Comparison of ENCODE assay signal across 19 cellular contexts in genomic region chr7:37363536-37364172, GRCh38.
DNase-seq lines count a peak whose midpoint lies in the region; ATAC-seq and TF ChIP-seq lines count a peak whose summit lies in the region.
"Had no signal": no experiment of that assay in that cellular context is flagged by ENCODE, and none has a peak within 500 bp of the region (broad histone marks: within the 10 kb centered on the region; RNA-seq: fewer than 3 reads in every experiment).

No MANE protein-coding gene starts in this region.

- DNase-seq in activated naive CD4-positive, alpha-beta T cell treated with anti-CD3 and anti-CD28 coated beads, Interleukin-2, amount 50 U/mL, for 16 hours = no peak
- DNase-seq in activated B cell treated with CpG ODN at 0.5 μM for 24 hours (no peak), NCI-H2171 (lab: John Stamatoyannopoulos, UW) (no peak), glutamatergic neuron (no peak), NOMO-1 treated with DMSO at 0.1 percent for 48 hours (lab: John Stamatoyannopoulos, UW; ENCODE audit: unreplicated experiment) (no peak)
- no peak for DNase-seq in central memory CD8-positive, alpha-beta T cell (ENCODE audit: low spot score in 2 of 2)
- DNase-seq: activated CD4-positive, alpha-beta T cell treated with anti-CD3 and anti-CD28 coated beads, Interleukin-2, amount 50 U/mL, for 1 hour; amygdala; DMS79; esophagus squamous epithelium; Karpas-422; left lung; mucosa of descending colon; NCI-H1092; NCI-H2029; retina had no signal

- peaks cover 16% of the 10 kb centered on the region for H3K36me3 Mint-ChIP-seq in activated naive CD4-positive, alpha-beta T cell treated with anti-CD3 and anti-CD28 coated beads, Interleukin-2, amount 50 U/mL, for 24 hours
- H3K36me3 Mint-ChIP-seq in activated B cell treated with CpG ODN at 0.5 μM for 24 hours (ENCODE audit: low read depth) (no peaks in the 10 kb centered on the region), glutamatergic neuron (ENCODE audit: unreplicated experiment) (no peaks in the 10 kb centered on the region)
- no peaks in the 10 kb centered on the region for H3K36me3 Mint-ChIP-seq in central memory CD8-positive, alpha-beta T cell (ENCODE audit: insufficient read depth)
- peaks cover 6% of the 10 kb centered on the region for H3K36me3 Mint-ChIP-seq in stimulated activated naive CD8-positive, alpha-beta T cell treated with anti-CD3 and anti-CD28 coated beads, Interleukin-15, Interleukin-2, amounts not matched to agents 100 ng/mL and 50 ng/mL, for 24 hours (ENCODE audit: low read depth)

- POLR2A ChIA-PET in activated B cell treated with CpG ODN at 0.5 μM for 24 hours (lab: Charles Lee) = interaction anchor here (1.3 kb wide), 1 partner anchor 10 kb away, joined by 3 read pairs; no protein-coding TSS in a partner anchor

- H3K4me1 Mint-ChIP-seq in activated naive CD4-positive, alpha-beta T cell treated with anti-CD3 and anti-CD28 coated beads, Interleukin-2, amount 50 U/mL, for 24 hours = peaks cover 92% of the 10 kb centered on the region
- H3K4me1 Mint-ChIP-seq in activated B cell treated with CpG ODN at 0.5 μM for 24 hours (peaks cover 14% of the 10 kb centered on the region), glutamatergic neuron (ENCODE audit: low read depth, unreplicated experiment) (peaks cover 2% of the 10 kb centered on the region)
- H3K4me1 Mint-ChIP-seq in central memory CD8-positive, alpha-beta T cell = peaks cover 53% of the 10 kb centered on the region
- H3K4me1 Mint-ChIP-seq in stimulated activated naive CD8-positive, alpha-beta T cell treated with anti-CD3 and anti-CD28 coated beads, Interleukin-15, Interleukin-2, amounts not matched to agents 100 ng/mL and 50 ng/mL, for 24 hours (ENCODE audit: low read depth) = peaks cover 93% of the 10 kb centered on the region

- intact Hi-C loops in activated B cell treated with CpG ODN at 0.5 μM for 24 hours (cut with micrococcal nuclease) = no loop called here

- peaks cover 14% of the 10 kb centered on the region for H3K9me3 Mint-ChIP-seq in activated naive CD4-positive, alpha-beta T cell treated with anti-CD3 and anti-CD28 coated beads, Interleukin-2, amount 50 U/mL, for 24 hours
- H3K9me3 Mint-ChIP-seq in activated B cell treated with CpG ODN at 0.5 μM for 24 hours (no peaks in the 10 kb centered on the region), glutamatergic neuron (ENCODE audit: unreplicated experiment) (peaks cover 1% of the 10 kb centered on the region)
- no peaks in the 10 kb centered on the region for H3K9me3 Mint-ChIP-seq in central memory CD8-positive, alpha-beta T cell
- H3K9me3 Mint-ChIP-seq in stimulated activated naive CD8-positive, alpha-beta T cell treated with anti-CD3 and anti-CD28 coated beads, Interleukin-15, Interleukin-2, amounts not matched to agents 100 ng/mL and 50 ng/mL, for 24 hours = peaks cover 6% of the 10 kb centered on the region
- H3K9me3 Mint-ChIP-seq: CD14-positive monocyte had no signal

- H3K27me3 Mint-ChIP-seq in activated naive CD4-positive, alpha-beta T cell treated with anti-CD3 and anti-CD28 coated beads, Interleukin-2, amount 50 U/mL, for 24 hours = no peaks in the 10 kb centered on the region
- H3K27me3 Mint-ChIP-seq in activated B cell treated with CpG ODN at 0.5 μM for 24 hours = no peaks in the 10 kb centered on the region
- H3K27me3 Mint-ChIP-seq in central memory CD8-positive, alpha-beta T cell = no peaks in the 10 kb centered on the region
- no peaks in the 10 kb centered on the region for H3K27me3 Mint-ChIP-seq in stimulated activated naive CD8-positive, alpha-beta T cell treated with anti-CD3 and anti-CD28 coated beads, Interleukin-15, Interleukin-2, amounts not matched to agents 100 ng/mL and 50 ng/mL, for 24 hours
- no peaks in the 10 kb centered on the region for H3K27me3 Mint-ChIP-seq in glutamatergic neuron (ENCODE audit: unreplicated experiment)

- ATAC-seq in activated B cell treated with CpG ODN at 0.5 μM for 24 hours (ENCODE audit: low read depth) = peak; percentile 31
- no peak for ATAC-seq in central memory CD8-positive, alpha-beta T cell (replicated peaks; ENCODE audit: extremely low read depth, poor library complexity, severe bottlenecking)
- ATAC-seq: left lung, mucosa of descending colon had no signal

- CTCF ChIA-PET in activated B cell treated with CpG ODN at 0.5 μM for 24 hours (lab: Charles Lee) = interaction anchor here (0.8 to 1.3 kb wide), 2 partner anchors 13 to 129 kb away, joined by 3 to 4 read pairs; no protein-coding TSS in a partner anchor

- peak overlapping the region; percentile 78 for H3K4me3 Mint-ChIP-seq in activated naive CD4-positive, alpha-beta T cell treated with anti-CD3 and anti-CD28 coated beads, Interleukin-2, amount 50 U/mL, for 24 hours
- H3K4me3 Mint-ChIP-seq in activated B cell treated with CpG ODN at 0.5 μM for 24 hours (no peak overlapping the region), glutamatergic neuron (ENCODE audit: unreplicated experiment) (no peak overlapping the region)
- H3K4me3 Mint-ChIP-seq in central memory CD8-positive, alpha-beta T cell = no peak overlapping the region
- peak overlapping the region; percentile 8 for H3K4me3 Mint-ChIP-seq in stimulated activated naive CD8-positive, alpha-beta T cell treated with anti-CD3 and anti-CD28 coated beads, Interleukin-15, Interleukin-2, amounts not matched to agents 100 ng/mL and 50 ng/mL, for 24 hours
- H3K4me3 Mint-ChIP-seq: CD14-positive monocyte had no signal

- TF ChIP-seq CTCF in activated B cell treated with CpG ODN at 0.5 μM for 24 hours (IDR thresholded peaks at IDR 0.05) (no peak), glutamatergic neuron (IDR thresholded peaks at IDR 0.05; ENCODE audit: partially characterized antibody, unreplicated experiment) (no peak)

- peak overlapping the region; percentile 100 for H3K27ac Mint-ChIP-seq in activated naive CD4-positive, alpha-beta T cell treated with anti-CD3 and anti-CD28 coated beads, Interleukin-2, amount 50 U/mL, for 24 hours
- H3K27ac Mint-ChIP-seq in activated B cell treated with CpG ODN at 0.5 μM for 24 hours = peak overlapping the region; percentile 6
- H3K27ac Mint-ChIP-seq in central memory CD8-positive, alpha-beta T cell (ENCODE audit: low read depth) = peak overlapping the region; percentile 2
- H3K27ac Mint-ChIP-seq in stimulated activated naive CD8-positive, alpha-beta T cell treated with anti-CD3 and anti-CD28 coated beads, Interleukin-15, Interleukin-2, amounts not matched to agents 100 ng/mL and 50 ng/mL, for 24 hours = peak overlapping the region; percentile 95
- no peak overlapping the region for H3K27ac Mint-ChIP-seq in glutamatergic neuron (ENCODE audit: unreplicated experiment)

Comparison
In these comparisons a context has a peak if more than half of its experiments do, and no peak if none do; other contexts are left out.
1. H3K4me3 Mint-ChIP-seq: peak in activated naive CD4-positive, alpha-beta T cell treated with anti-CD3 and anti-CD28 coated beads, Interleukin-2, amount 50 U/mL, for 24 hours (single experiment) and stimulated activated naive CD8-positive, alpha-beta T cell treated with anti-CD3 and anti-CD28 coated beads, Interleukin-15, Interleukin-2, amounts not matched to agents 100 ng/mL and 50 ng/mL, for 24 hours (single experiment); none in activated B cell treated with CpG ODN at 0.5 μM for 24 hours (single experiment), central memory CD8-positive, alpha-beta T cell (single experiment) and glutamatergic neuron (single experiment).